In the genomic region with DNA sequence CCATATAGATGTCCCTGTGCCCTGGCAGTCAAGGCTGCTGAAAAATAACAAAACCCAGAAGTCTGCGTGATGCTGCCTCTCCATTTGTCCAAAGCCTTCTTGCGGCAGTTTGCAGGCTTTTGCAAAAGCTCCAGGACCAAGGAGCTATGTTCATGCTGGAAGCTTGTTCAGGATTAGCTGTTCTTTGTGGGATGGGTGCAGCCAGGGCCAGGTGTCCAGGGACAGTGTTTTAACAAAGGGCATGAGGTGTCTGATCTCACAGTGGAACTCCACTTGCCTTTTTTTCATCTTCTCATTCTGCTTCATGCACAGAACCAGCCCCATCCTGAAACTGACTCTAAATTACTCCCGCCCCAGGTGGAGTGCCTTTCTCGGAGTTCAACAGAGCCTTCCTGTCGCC, we compare ENCODE assay signal across 25 cellular contexts. TPM values are rescaled to one million over a fixed set of nuclear protein-coding genes. Genes with fewer than 3 reads are reported as not detected.
DNase-seq lines count a peak whose midpoint lies in the region; ATAC-seq, FAIRE-seq and TF ChIP-seq lines count a peak whose summit lies in the region.
"Had no signal": no experiment of that assay in that cellular context is flagged by ENCODE, and none has a peak within 500 bp of the region (broad histone marks: within the 10 kb centered on the region; RNA-seq: fewer than 3 reads in every experiment).

No MANE protein-coding gene starts in this region.

- H3K9me3 Mint-ChIP-seq in chondrocyte (ENCODE audit: low read depth), result peaks cover under 1% of the 10 kb centered on the region
- H3K9me3 Mint-ChIP-seq: CD4-positive, alpha-beta T cell had no signal

- no peaks in the 10 kb centered on the region for H3K27me3 ChIP-seq in esophagus (ENCODE audit: control insufficient read depth in 1 of 2, insufficient read depth in 2 of 2, low read length in 2 of 2)
- H3K27me3 ChIP-seq: BE2C; BLaER1 treated with 17β-estradiol and CSF1 and Interleukin-3, amounts not matched to agents 10 nM and 100 nM had no signal

- no peak for ATAC-seq in GM21423 (IDR thresholded peaks at IDR 0.05; ENCODE audit: unreplicated experiment)
- ATAC-seq: A549 had no signal

- DNase-seq in chondrocyte (ENCODE audit: low spot score), result peak; percentile 5
- DNase-seq in lower leg skin (ENCODE audit: low spot score in 2 of 2), result no peak
- DNase-seq in kidney, result no peak
- DNase-seq: ACHN; AML-193; BE2C; Calu3; CD4-positive, alpha-beta T cell; CD8-positive, alpha-beta memory T cell; DMS53; DND-41; GM23248; H7; HCEC 1CT had no signal

- H3K9me3 ChIP-seq in esophagus (ENCODE audit: control insufficient read depth in 2 of 2, insufficient read depth in 1 of 2, low read depth in 1 of 2, low read length in 1 of 2) (no peaks in the 10 kb centered on the region), kidney (ENCODE audit: control insufficient read depth in 1 of 2, low read length in 2 of 2) (no peaks in the 10 kb centered on the region)
- H3K9me3 ChIP-seq: BE2C had no signal

- no peak overlapping the region for H3K9ac ChIP-seq in kidney (ENCODE audit: low read length in 2 of 2)
- H3K9ac ChIP-seq: BLaER1 treated with 17β-estradiol and CSF1 and Interleukin-3, amounts not matched to agents 10 nM and 100 nM; GM23248 had no signal

- H3K27ac ChIP-seq in angular gyrus (ENCODE audit: low read depth, low read length) (peak overlapping the region; percentile 56), esophagus (ENCODE audit: low read depth in 2 of 2, low read length in 1 of 2) (peak overlapping the region; percentile 76 to 87), temporal lobe (ENCODE audit: low read depth, low read length) (peak overlapping the region; percentile 1), kidney (ENCODE audit: low read depth in 2 of 2, low read length in 2 of 2) (no peak overlapping the region)
- H3K27ac ChIP-seq: 22Rv1; A549; BLaER1 treated with 17β-estradiol and CSF1 and Interleukin-3, amounts not matched to agents 10 nM and 100 nM; GM23248 had no signal

- 59 to 71% methylated on average over 5 of the region's 5 CpGs for WGBS in esophagus, 2 donors
- WGBS in lower leg skin, 2 donors, result 65 to 72% methylated on average over 5 of the region's 5 CpGs

- peaks cover 8 to 20% of the 10 kb centered on the region in 2 donors for H3K4me1 ChIP-seq in esophagus (ENCODE audit: control insufficient read depth in 2 of 2, insufficient read depth in 2 of 2, low read length in 1 of 2)
- H3K4me1 ChIP-seq in kidney (ENCODE audit: control insufficient read depth in 1 of 2, insufficient read depth in 1 of 2, low read depth in 1 of 2, low read length in 2 of 2), result no peaks in the 10 kb centered on the region
- H3K4me1 ChIP-seq: A549 had no signal

- H3K36me3 Mint-ChIP-seq in chondrocyte (ENCODE audit: low read depth), result peaks cover 7% of the 10 kb centered on the region
- H3K36me3 Mint-ChIP-seq: CD14-positive monocyte had no signal

- intact Hi-C loops in lower leg skin (cut with DNase I; ENCODE audit: low total_unique reads), result loop anchor here (5.0 kb wide), 1 partner anchor 1805 kb away; no protein-coding TSS in a partner anchor
- intact Hi-C loops in kidney (cut with DNase I), result no loop called here

- no peak overlapping the region for H3K27ac Mint-ChIP-seq in chondrocyte (ENCODE audit: unreplicated experiment)
- H3K27ac Mint-ChIP-seq: CD14-positive monocyte; CD4-positive, alpha-beta T cell; CD8-positive, alpha-beta memory T cell had no signal

- no peaks in the 10 kb centered on the region for H3K36me3 ChIP-seq in esophagus (ENCODE audit: control insufficient read depth in 2 of 2, insufficient read depth in 2 of 2, low read length in 1 of 2)
- peaks cover 0 to 3% of the 10 kb centered on the region in 2 donors for H3K36me3 ChIP-seq in kidney (ENCODE audit: control insufficient read depth in 1 of 2, insufficient read depth in 2 of 2, low read length in 2 of 2)
- H3K36me3 ChIP-seq: BE2C; BLaER1 treated with 17β-estradiol and CSF1 and Interleukin-3, amounts not matched to agents 10 nM and 100 nM had no signal

- TF ChIP-seq POLR2A in lower leg skin (IDR thresholded peaks at IDR 0.05), result no peak

- no peak overlapping the region for H3K4me3 Mint-ChIP-seq in chondrocyte (ENCODE audit: unreplicated experiment)
- H3K4me3 Mint-ChIP-seq: CD14-positive monocyte; CD4-positive, alpha-beta T cell; CD8-positive, alpha-beta memory T cell had no signal

- H3K4me1 Mint-ChIP-seq in chondrocyte (ENCODE audit: low read depth), result no peaks in the 10 kb centered on the region
- H3K4me1 Mint-ChIP-seq: CD14-positive monocyte; CD8-positive, alpha-beta memory T cell had no signal

- peaks cover 27% of the 10 kb centered on the region for H3K27me3 Mint-ChIP-seq in chondrocyte (ENCODE audit: low read depth)

- no peak for FAIRE-seq in kidney (lab: Jason Lieb, UNC)
- FAIRE-seq: G401.6, GM12892, H1 had no signal

- no peak overlapping the region for H3K4me3 ChIP-seq in esophagus (ENCODE audit: low read depth in 1 of 2, low read length in 2 of 2)
- H3K4me3 ChIP-seq in lower leg skin (ENCODE audit: low read depth, poor library complexity, severe bottlenecking), result no peak overlapping the region
- H3K4me3 ChIP-seq in kidney (ENCODE audit: low read length in 2 of 2), result no peak overlapping the region
- H3K4me3 ChIP-seq: A549; BLaER1 treated with 17β-estradiol and CSF1 and Interleukin-3, amounts not matched to agents 10 nM and 100 nM; GM23248 had no signal

- TF ChIP-seq CTCF in chondrocyte (IDR thresholded peaks at IDR 0.05), result no peak
- no peak for TF ChIP-seq CTCF in lower leg skin (IDR thresholded peaks at IDR 0.05)
- no peak for TF ChIP-seq CTCF in kidney (IDR thresholded peaks at IDR 0.05; ENCODE audit: borderline replicate concordance, extremely low read depth, insufficient read depth)

RNA-seq across cellular contexts. Expression of a gene that starts 31.7 kb away (rescaled TPM):
- total RNA-seq in chondrocyte, result not detected in 3 replicates
- not detected for polyA plus RNA-seq in esophagus
- total RNA-seq in temporal lobe, result 2.5 TPM
- not detected for total RNA-seq in lower leg skin
- not detected for total RNA-seq in kidney
- polyA plus RNA-seq in kidney (ENCODE audit: insufficient read depth, low read depth, low replicate concordance), result not detected
- total RNA-seq: Calu3; CD4-positive, alpha-beta T cell; CD8-positive, alpha-beta memory T cell; GM23248; H1; H7 had no signal
- polyA plus RNA-seq: A549; CD14-positive monocyte; CD8-positive, alpha-beta memory T cell; GM23248; H1 had no signal

Comparison
In these comparisons a context has a peak if more than half of its experiments do, and no peak if none do; other contexts are left out.
1. H3K27ac ChIP-seq: peak in angular gyrus (single experiment), esophagus (2 of 2) and temporal lobe (single experiment); none in kidney (0 of 2).